ENCODE assay signal across 9 cellular contexts in the genomic region with DNA sequence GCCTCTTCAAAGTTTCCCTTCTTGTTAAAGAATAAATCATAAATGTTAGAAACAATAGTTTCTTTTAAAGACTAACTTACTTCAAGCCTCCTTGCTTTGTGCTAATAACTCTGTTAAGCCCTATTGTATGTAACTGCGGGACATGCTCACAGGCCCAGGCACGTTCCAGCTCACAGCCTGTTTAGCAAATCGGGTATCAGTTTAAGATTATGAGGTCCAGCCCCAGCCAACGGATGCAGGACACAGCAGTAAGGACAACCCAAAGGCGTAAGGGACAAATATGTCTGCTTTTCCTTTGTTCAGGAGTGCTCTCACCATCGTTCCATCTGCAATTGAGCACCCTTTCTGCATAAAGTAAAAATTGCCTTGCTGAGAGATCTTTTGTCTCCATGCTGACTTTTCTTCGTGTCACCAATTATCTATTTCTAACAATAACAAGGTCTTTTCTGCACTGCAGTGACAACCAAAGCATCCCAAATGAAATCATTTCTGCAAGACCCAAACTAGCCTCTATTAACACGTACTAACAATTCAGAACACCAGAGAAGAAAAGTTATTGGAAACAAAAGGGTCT. TPM values are rescaled to one million over a fixed set of nuclear protein-coding genes. Genes with fewer than 3 reads are reported as not detected.
A peak's percentile ranks its signal among the peaks of the same experiment; 100 is the strongest.
DNase-seq lines count a peak whose midpoint lies in the region; ATAC-seq and TF ChIP-seq lines count a peak whose summit lies in the region.
"Had no signal": no experiment of that assay in that cellular context is flagged by ENCODE, and none has a peak within 500 bp of the region (broad histone marks: within the 10 kb centered on the region; RNA-seq: fewer than 3 reads in every experiment).

No MANE protein-coding gene starts in this region.

- H3K4me3 Mint-ChIP-seq in T-helper 2 cell treated with Interferon-gamma antibody and Interleukin-4, amounts not matched to agents 5 μg/mL and 100 μg/mL, for 36 hours = peak overlapping the region; percentile 89
- peak overlapping the region; percentile 86 for H3K4me3 Mint-ChIP-seq in activated CD4-positive, alpha-beta memory T cell treated with anti-CD3 and anti-CD28 coated beads, Interleukin-2, amount 10 ng/mL, durations not matched to agents 7 days and 5 days

- peaks cover 11% of the 10 kb centered on the region for H3K36me3 Mint-ChIP-seq in T-helper 2 cell treated with Interferon-gamma antibody and Interleukin-4, amounts not matched to agents 5 μg/mL and 100 μg/mL, for 36 hours (ENCODE audit: low read depth)
- H3K36me3 Mint-ChIP-seq in activated CD4-positive, alpha-beta memory T cell treated with anti-CD3 and anti-CD28 coated beads, Interleukin-2, amount 10 ng/mL, durations not matched to agents 7 days and 5 days (ENCODE audit: low read depth) = peaks cover 13% of the 10 kb centered on the region

- peak overlapping the region; percentile 34 for H2AFZ ChIP-seq in hepatocyte

- peak overlapping the region; percentile 90 for H3K27ac ChIP-seq in hepatocyte
- H3K27ac ChIP-seq in spleen = no peak overlapping the region

- TF ChIP-seq POLR2A in spleen (IDR thresholded peaks at IDR 0.05) = no peak

- no peak for TF ChIP-seq CTCF in hepatocyte (IDR thresholded peaks at IDR 0.05; ENCODE audit: poor library complexity)
- TF ChIP-seq CTCF in spleen (IDR thresholded peaks at IDR 0.05 in 8 of 11, conservative IDR thresholded peaks at IDR 0.05 in 3 of 11) = no peak

- no peaks in the 10 kb centered on the region for H3K9me3 Mint-ChIP-seq in T-helper 2 cell treated with Interferon-gamma antibody and Interleukin-4, amounts not matched to agents 5 μg/mL and 100 μg/mL, for 36 hours
- no peaks in the 10 kb centered on the region for H3K9me3 Mint-ChIP-seq in activated CD4-positive, alpha-beta memory T cell treated with anti-CD3 and anti-CD28 coated beads, Interleukin-2, amount 10 ng/mL, durations not matched to agents 7 days and 5 days

- peak overlapping the region; percentile 76 for H3K27ac Mint-ChIP-seq in T-helper 2 cell treated with Interferon-gamma antibody and Interleukin-4, amounts not matched to agents 5 μg/mL and 100 μg/mL, for 36 hours
- peak overlapping the region; percentile 53 for H3K27ac Mint-ChIP-seq in activated CD4-positive, alpha-beta memory T cell treated with anti-CD3 and anti-CD28 coated beads, Interleukin-2, amount 10 ng/mL, durations not matched to agents 7 days and 5 days

- no peak for ATAC-seq in GM21576 (IDR thresholded peaks at IDR 0.05; ENCODE audit: unreplicated experiment)

- H3K27me3 Mint-ChIP-seq in T-helper 2 cell treated with Interferon-gamma antibody and Interleukin-4, amounts not matched to agents 5 μg/mL and 100 μg/mL, for 36 hours (ENCODE audit: low read depth) = peaks cover 3% of the 10 kb centered on the region
- no peaks in the 10 kb centered on the region for H3K27me3 Mint-ChIP-seq in activated CD4-positive, alpha-beta memory T cell treated with anti-CD3 and anti-CD28 coated beads, Interleukin-2, amount 10 ng/mL, durations not matched to agents 7 days and 5 days

- peak overlapping the region; percentile 93 for H3K4me3 ChIP-seq in hepatocyte
- H3K4me3 ChIP-seq in spleen = peak overlapping the region in 5 of 8 donors; percentile 58 to 89 (median 73)

- H3K9me3 ChIP-seq in hepatocyte (ENCODE audit: low read depth) = no peaks in the 10 kb centered on the region
- H3K9me3 ChIP-seq in spleen = no peaks in the 10 kb centered on the region

- POLR2A ChIA-PET in activated CD4-positive, alpha-beta memory T cell treated with anti-CD3 and anti-CD28 coated beads, Interleukin-2, amount 10 ng/mL, durations not matched to agents 7 days and 5 days (lab: Charles Lee) = interaction anchor here (2.5 to 3.4 kb wide), 3 partner anchors 10 to 55 kb away, joined by 8 to 79 read pairs (median 39); a partner anchor contains a TSS

- H3K4me1 Mint-ChIP-seq in T-helper 2 cell treated with Interferon-gamma antibody and Interleukin-4, amounts not matched to agents 5 μg/mL and 100 μg/mL, for 36 hours (ENCODE audit: low read depth) = peaks cover 26% of the 10 kb centered on the region
- H3K4me1 Mint-ChIP-seq in activated CD4-positive, alpha-beta memory T cell treated with anti-CD3 and anti-CD28 coated beads, Interleukin-2, amount 10 ng/mL, durations not matched to agents 7 days and 5 days = peaks cover 34% of the 10 kb centered on the region

- no peaks in the 10 kb centered on the region for H4K20me1 ChIP-seq in hepatocyte (ENCODE audit: insufficient read depth, poor library complexity, severe bottlenecking)

- no peak for DNase-seq in T-helper 2 cell treated with Interferon-gamma antibody and Interleukin-4, amounts not matched to agents 5 μg/mL and 100 μg/mL, for 36 hours (ENCODE audit: low spot score)
- DNase-seq in T-helper 2 cell (no peak), hepatocyte (ENCODE audit: low spot score) (peak; percentile 45), spleen (no peak), NCI-H2107 (lab: John Stamatoyannopoulos, UW) (no peak), inferior parietal cortex (ENCODE audit: extremely low spot score) (no peak)
- DNase-seq in activated CD4-positive, alpha-beta memory T cell treated with anti-CD3 and anti-CD28 coated beads, Interleukin-2, amount 10 ng/mL, durations not matched to agents 7 days and 5 days = no peak
- DNase-seq: ACHN had no signal

- H3K27me3 ChIP-seq in hepatocyte (no peaks in the 10 kb centered on the region), spleen (replicated peaks in 1 of 7) (no peaks in the 10 kb centered on the region)

- CTCF ChIA-PET in activated CD4-positive, alpha-beta memory T cell treated with anti-CD3 and anti-CD28 coated beads, Interleukin-2, amount 10 ng/mL, durations not matched to agents 7 days and 5 days (lab: Charles Lee) = no interaction called here

- 28% methylated on average over 8 of the region's 8 CpGs for WGBS in hepatocyte (ENCODE audit: low lambda C conversion rate, missing lambda C conversion rate)
- WGBS in spleen, 5 donors = 89 to 98% (median 95%) methylated on average over 8 of the region's 8 CpGs

- no peaks in the 10 kb centered on the region for H3K9me2 ChIP-seq in hepatocyte (replicated peaks; ENCODE audit: insufficient read depth)

- H3K79me2 ChIP-seq in hepatocyte = peaks cover 54% of the 10 kb centered on the region

- H3K36me3 ChIP-seq in hepatocyte (replicated peaks; ENCODE audit: insufficient read depth, low read depth) = no peaks in the 10 kb centered on the region
- peaks cover 0 to 10% (median 5%) of the 10 kb centered on the region in 6 donors for H3K36me3 ChIP-seq in spleen

- H3K4me2 ChIP-seq in hepatocyte = peak overlapping the region; percentile 91

- intact Hi-C loops in spleen (cut with DNase I; ENCODE audit: low total_unique reads) = loop anchor here (10.0 kb wide), 2 partner anchors 52 to 178 kb away; a partner anchor contains a TSS

- H3K4me1 ChIP-seq in hepatocyte (ENCODE audit: insufficient read depth) = peaks cover 39% of the 10 kb centered on the region
- H3K4me1 ChIP-seq in spleen = peaks cover 20 to 52% (median 29%) of the 10 kb centered on the region in 6 donors

RNA-seq across cellular contexts. Expression of a gene that starts 1.4 kb away (rescaled TPM):
- total RNA-seq in activated CD4-positive, alpha-beta memory T cell treated with anti-CD3 and anti-CD28 coated beads, Interleukin-2, amount 10 ng/mL, durations not matched to agents 7 days and 5 days = 1 to 10 TPM in 1 of 2 experiments, under 1 TPM in 1; 0.88 to 1.6 TPM
- 1.2 and 13.1 TPM in 2 replicates for total RNA-seq in hepatocyte
- polyA plus RNA-seq in hepatocyte = 6.5 and 6.8 TPM in 2 replicates
- total RNA-seq in spleen = 1 to 10 TPM in 2 of 7 donors, under 1 TPM in 1, not detected in 4; 0.50 to 1.5 (median 1.1) TPM
- under 1 TPM; 0.42 to 0.96 (median 0.64) TPM for polyA plus RNA-seq in spleen

RNA-seq across cellular contexts. Expression of a gene that starts 1.7 kb away (rescaled TPM):
- 10 to 100 TPM; 10.1 to 10.9 TPM for total RNA-seq in activated CD4-positive, alpha-beta memory T cell treated with anti-CD3 and anti-CD28 coated beads, Interleukin-2, amount 10 ng/mL, durations not matched to agents 7 days and 5 days
- total RNA-seq in hepatocyte (14.0 and 16.0 TPM in 2 replicates), spleen (10 to 100 TPM in 4 of 7 donors, 1 to 10 TPM in 3; 7.3 to 13.6 (median 10.8) TPM)
- polyA plus RNA-seq in hepatocyte (14.3 and 15.7 TPM in 2 replicates), spleen (10 to 100 TPM in 2 of 3 donors, 1 to 10 TPM in 1; 8.4 to 14.7 (median 11.4) TPM)

RNA-seq across cellular contexts. Expression of a gene that starts 29.8 kb away (rescaled TPM):
- total RNA-seq in activated CD4-positive, alpha-beta memory T cell treated with anti-CD3 and anti-CD28 coated beads, Interleukin-2, amount 10 ng/mL, durations not matched to agents 7 days and 5 days = 10 to 100 TPM; 42.4 to 46.5 TPM
- total RNA-seq in hepatocyte = 155 and 181 TPM in 2 replicates
- 170 and 176 TPM in 2 replicates for polyA plus RNA-seq in hepatocyte
- 10 to 100 TPM; 40.7 to 92.6 (median 60.7) TPM for total RNA-seq in spleen
- polyA plus RNA-seq in spleen = 100 to 1,000 TPM in 1 of 3 donors, 10 to 100 TPM in 2; 69.5 to 115 (median 87.5) TPM

RNA-seq across cellular contexts. Expression of a gene that starts 54.6 kb away (rescaled TPM):
- total RNA-seq in activated CD4-positive, alpha-beta memory T cell treated with anti-CD3 and anti-CD28 coated beads, Interleukin-2, amount 10 ng/mL, durations not matched to agents 7 days and 5 days = 10 to 100 TPM; 81.5 to 83.6 TPM
- total RNA-seq in hepatocyte (63.9 and 69.4 TPM in 2 replicates), spleen (10 to 100 TPM; 49.7 to 63.0 (median 57.9) TPM)
- polyA plus RNA-seq in hepatocyte (108 and 126 TPM in 2 replicates), spleen (10 to 100 TPM; 67.4 to 83.5 (median 69.4) TPM)
